Comparison of ENCODE assay signal across 18 cellular contexts in genomic region chr2:54265081-54265480, GRCh38. TPM values are rescaled to one million over a fixed set of nuclear protein-coding genes. Genes with fewer than 3 reads are reported as not detected.
"Had no signal": no experiment of that assay in that cellular context is flagged by ENCODE, and none has a peak within 500 bp of the region (broad histone marks: within the 10 kb centered on the region; RNA-seq: fewer than 3 reads in every experiment).

No MANE protein-coding gene starts in this region.

RNA-seq across cellular contexts. Expression of gene TSPYL6, which starts 9.1 kb away (rescaled TPM):
- total RNA-seq: activated naive CD4-positive, alpha-beta T cell treated with anti-CD3 and anti-CD28 coated beads for 36 hours; activated naive CD4-positive, alpha-beta T cell treated with anti-CD3 and anti-CD28 coated beads, Interleukin-2, amount 50 U/mL, for 72 hours; activated naive CD8-positive, alpha-beta T cell treated with anti-CD3 and anti-CD28 coated beads for 36 hours; activated naive CD8-positive, alpha-beta T cell treated with anti-CD3 and anti-CD28 coated beads, Interleukin-2, amount 10 ng/mL, durations not matched to agents 7 days and 5 days; activated T-cell treated with anti-CD3 and anti-CD28 coated beads, Interleukin-2, amount 50 U/mL, for 4 hours; activated T-cell treated with anti-CD3 and anti-CD28 coated beads, Interleukin-2, amount 50 U/mL, for 72 hours; activated T-helper 1 cell treated with anti-CD3 and anti-CD28 coated beads, Interleukin-12 subunit alpha, Interleukin-12 subunit beta, Interleukin-2, Interleukin-4 antibody, amounts not matched to agents 30 ng/mL and 10 ng/mL and 1 ng/mL, durations not matched to agents 14 hours and 24 hours and 36 hours; activated T-helper 17 cell treated with anti-CD3 and anti-CD28 coated beads, Interleukin-2, amount 50 U/mL, for 72 hours; activated T-helper 2 cell treated with anti-CD3 and anti-CD28 coated beads, Interferon-gamma antibody, Interleukin-2, Interleukin-4, amounts not matched to agents 10 μg/mL and 5 μg/mL and 100 μg/mL, durations not matched to agents 14 hours and 24 hours and 36 hours; adrenal gland; ascending aorta; astrocyte; body of pancreas; breast epithelium; bronchial epithelial cell; cardiac muscle cell; chondrocyte had no signal
- polyA plus RNA-seq: adipose tissue, adrenal gland, cardiac muscle cell had no signal
